In the genomic region with DNA sequence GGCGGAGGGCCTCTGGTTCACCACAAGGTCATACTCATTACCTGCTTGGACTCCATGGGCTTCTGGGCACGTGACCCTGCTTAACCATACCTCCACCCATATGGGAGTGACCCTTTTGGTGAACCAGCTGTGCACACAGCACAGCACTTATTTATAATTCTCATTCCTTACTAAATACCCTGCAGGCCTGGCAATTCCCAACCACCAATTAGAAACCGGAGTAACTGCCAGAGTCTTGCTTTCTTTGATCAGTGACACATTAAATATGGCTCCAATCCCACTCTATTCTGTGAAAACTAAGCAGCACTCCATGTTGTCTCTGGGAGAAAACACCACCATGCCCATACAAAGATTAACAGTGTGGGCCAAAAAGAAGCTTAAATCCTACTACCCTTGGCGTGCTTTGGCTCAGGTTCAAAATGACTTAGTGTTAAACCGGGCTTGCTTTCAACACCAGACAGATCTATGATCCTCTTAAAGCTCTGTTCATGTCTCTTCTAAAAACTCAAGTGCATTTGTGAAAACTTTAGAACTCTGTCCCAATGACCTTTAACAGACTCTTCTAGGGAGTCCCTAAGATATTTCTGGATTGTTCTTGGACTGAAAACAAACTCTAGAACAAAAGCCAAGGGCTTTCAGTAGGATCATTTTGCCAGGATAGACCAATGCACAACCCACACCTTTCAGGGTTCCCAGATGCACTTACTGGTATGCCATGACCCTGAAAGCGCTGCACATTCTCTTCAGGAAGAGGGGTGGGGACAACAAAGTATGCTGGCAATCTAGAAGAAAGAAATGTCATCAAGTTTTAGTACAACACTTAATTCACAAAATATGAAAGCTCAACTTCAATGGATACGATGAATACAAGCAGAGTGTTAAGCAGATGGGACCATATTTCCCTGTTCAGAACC, we compare ENCODE assay signal across 13 cellular contexts. TPM values are rescaled to one million over a fixed set of nuclear protein-coding genes. Genes with fewer than 3 reads are reported as not detected.
DNase-seq lines count a peak whose midpoint lies in the region; ATAC-seq and TF ChIP-seq lines count a peak whose summit lies in the region.
"Had no signal": no experiment of that assay in that cellular context is flagged by ENCODE, and none has a peak within 500 bp of the region (broad histone marks: within the 10 kb centered on the region; RNA-seq: fewer than 3 reads in every experiment).

No MANE protein-coding gene starts in this region.

- no peaks in the 10 kb centered on the region for H3K27me3 Mint-ChIP-seq in activated CD8-positive, alpha-beta memory T cell treated with anti-CD3 and anti-CD28 coated beads, Interleukin-2, amount 10 ng/mL, durations not matched to agents 7 days and 5 days
- no peaks in the 10 kb centered on the region for H3K27me3 Mint-ChIP-seq in activated naive CD8-positive, alpha-beta T cell treated with anti-CD3 and anti-CD28 coated beads for 36 hours
- H3K27me3 Mint-ChIP-seq: activated T-cell treated with anti-CD3 and anti-CD28 coated beads, Interleukin-2, amount 50 U/mL, for 24 hours; stimulated activated naive CD8-positive, alpha-beta T cell treated with anti-CD3 and anti-CD28 coated beads, Interleukin-15, Interleukin-2, amounts not matched to agents 100 ng/mL and 50 ng/mL, for 24 hours had no signal

- H3K9me3 ChIP-seq in Karpas-422 (ENCODE audit: low read length): no peaks in the 10 kb centered on the region
- H3K9me3 ChIP-seq in testis: no peaks in the 10 kb centered on the region
- H3K9me3 ChIP-seq in colonic mucosa: no peaks in the 10 kb centered on the region

- TF ChIP-seq POLR2A in testis (IDR thresholded peaks at IDR 0.05): no peak

- no peak overlapping the region for H3K4me2 ChIP-seq in Karpas-422 (ENCODE audit: low read depth, low read length, poor library complexity, severe bottlenecking)

- H3K9me3 Mint-ChIP-seq in activated CD8-positive, alpha-beta memory T cell treated with anti-CD3 and anti-CD28 coated beads, Interleukin-2, amount 10 ng/mL, durations not matched to agents 7 days and 5 days (ENCODE audit: low read depth): no peaks in the 10 kb centered on the region
- no peaks in the 10 kb centered on the region for H3K9me3 Mint-ChIP-seq in activated naive CD8-positive, alpha-beta T cell treated with anti-CD3 and anti-CD28 coated beads for 36 hours
- H3K9me3 Mint-ChIP-seq: activated T-cell treated with anti-CD3 and anti-CD28 coated beads, Interleukin-2, amount 50 U/mL, for 24 hours; stimulated activated naive CD8-positive, alpha-beta T cell treated with anti-CD3 and anti-CD28 coated beads, Interleukin-15, Interleukin-2, amounts not matched to agents 100 ng/mL and 50 ng/mL, for 24 hours; T-helper 2 cell treated with Interferon-gamma antibody and Interleukin-4, amounts not matched to agents 5 μg/mL and 100 μg/mL, for 36 hours had no signal

- H3K36me3 ChIP-seq in Karpas-422 (ENCODE audit: insufficient read depth, low read length) (peaks cover 74% of the 10 kb centered on the region), testis (ENCODE audit: low read depth, missing control alignments) (no peaks in the 10 kb centered on the region), colonic mucosa (no peaks in the 10 kb centered on the region)

- H4K20me1 ChIP-seq in Karpas-422 (ENCODE audit: insufficient read depth, low read depth, low read length): no peaks in the 10 kb centered on the region

- DNase-seq in Karpas-422: no peak
- peak; percentile 29 for DNase-seq in astrocyte of the spinal cord (ENCODE audit: low read depth, low spot score)
- DNase-seq in iris pigment epithelial cell (ENCODE audit: low read depth): peak; percentile 56
- DNase-seq in testis: peak; percentile 12
- no peak for DNase-seq in colonic mucosa
- no peak for DNase-seq in activated CD8-positive, alpha-beta memory T cell treated with anti-CD3 and anti-CD28 coated beads, Interleukin-2, amount 10 ng/mL, durations not matched to agents 7 days and 5 days
- DNase-seq in activated naive CD8-positive, alpha-beta T cell treated with anti-CD3 and anti-CD28 coated beads for 36 hours: no peak
- DNase-seq: activated T-cell treated with anti-CD3 and anti-CD28 coated beads, Interleukin-2, amount 50 U/mL, for 24 hours; NK-92 treated with Interleukin-12 subunit alpha and Interleukin-12 subunit beta, amount 100 ng/mL, for 24 hours; stimulated activated CD4-positive, alpha-beta T cell treated with anti-CD3 and anti-CD28 coated beads, Interleukin-12 subunit alpha, Interleukin-12 subunit beta, amount 100 ng/mL, for 4 hours had no signal

- H3K27me3 ChIP-seq in Karpas-422 (ENCODE audit: low read length) (no peaks in the 10 kb centered on the region), testis (no peaks in the 10 kb centered on the region), colonic mucosa (no peaks in the 10 kb centered on the region)

- in situ Hi-C loops in astrocyte of the spinal cord (cut with HindIII; ENCODE audit: low sequenced_read_pairs): no loop called here

- H2AFZ ChIP-seq in Karpas-422 (ENCODE audit: low read length): no peak overlapping the region

- CTCF ChIA-PET in activated CD8-positive, alpha-beta memory T cell treated with anti-CD3 and anti-CD28 coated beads, Interleukin-2, amount 10 ng/mL, durations not matched to agents 7 days and 5 days (lab: Charles Lee): no interaction called here

- no peak overlapping the region for H3K27ac Mint-ChIP-seq in activated CD8-positive, alpha-beta memory T cell treated with anti-CD3 and anti-CD28 coated beads, Interleukin-2, amount 10 ng/mL, durations not matched to agents 7 days and 5 days
- H3K27ac Mint-ChIP-seq in activated naive CD8-positive, alpha-beta T cell treated with anti-CD3 and anti-CD28 coated beads for 36 hours: no peak overlapping the region
- H3K27ac Mint-ChIP-seq: activated T-cell treated with anti-CD3 and anti-CD28 coated beads, Interleukin-2, amount 50 U/mL, for 24 hours; stimulated activated naive CD8-positive, alpha-beta T cell treated with anti-CD3 and anti-CD28 coated beads, Interleukin-15, Interleukin-2, amounts not matched to agents 100 ng/mL and 50 ng/mL, for 24 hours; T-helper 2 cell treated with Interferon-gamma antibody and Interleukin-4, amounts not matched to agents 5 μg/mL and 100 μg/mL, for 36 hours had no signal

- H3K36me3 Mint-ChIP-seq in activated CD8-positive, alpha-beta memory T cell treated with anti-CD3 and anti-CD28 coated beads, Interleukin-2, amount 10 ng/mL, durations not matched to agents 7 days and 5 days: peaks cover 27% of the 10 kb centered on the region
- peaks cover 16% of the 10 kb centered on the region for H3K36me3 Mint-ChIP-seq in activated naive CD8-positive, alpha-beta T cell treated with anti-CD3 and anti-CD28 coated beads for 36 hours

- intact Hi-C loops in testis (cut with DNase I; ENCODE audit: low total_unique reads) (no loop called here), colonic mucosa (cut with DNase I) (no loop called here)

- ATAC-seq in activated CD8-positive, alpha-beta memory T cell treated with anti-CD3 and anti-CD28 coated beads, Interleukin-2, amount 10 ng/mL, durations not matched to agents 7 days and 5 days: no peak
- ATAC-seq: K562 had no signal

- WGBS in testis, 2 donors: 76 to 83% methylated on average over 7 of the region's 7 CpGs

- peaks cover 3% of the 10 kb centered on the region for H3K4me1 Mint-ChIP-seq in activated CD8-positive, alpha-beta memory T cell treated with anti-CD3 and anti-CD28 coated beads, Interleukin-2, amount 10 ng/mL, durations not matched to agents 7 days and 5 days
- H3K4me1 Mint-ChIP-seq in activated naive CD8-positive, alpha-beta T cell treated with anti-CD3 and anti-CD28 coated beads for 36 hours: no peaks in the 10 kb centered on the region

- H3K79me2 ChIP-seq in Karpas-422 (ENCODE audit: low read length): peaks cover 22% of the 10 kb centered on the region

- H3K9ac ChIP-seq in Karpas-422 (ENCODE audit: low read length) (no peak overlapping the region), colonic mucosa (ENCODE audit: low read depth in 2 of 2, low read length in 2 of 2) (no peak overlapping the region)

- no peak overlapping the region for H3K4me3 ChIP-seq in Karpas-422 (ENCODE audit: low read length)
- no peak overlapping the region for H3K4me3 ChIP-seq in astrocyte of the spinal cord (ENCODE audit: low read depth, low read length)
- no peak overlapping the region for H3K4me3 ChIP-seq in testis
- H3K4me3 ChIP-seq in colonic mucosa: no peak overlapping the region
- H3K4me3 ChIP-seq: K562 had no signal

- no peaks in the 10 kb centered on the region for H3K9me2 ChIP-seq in Karpas-422 (replicated peaks; ENCODE audit: insufficient read depth, low read length)

- H3K4me1 ChIP-seq in Karpas-422 (ENCODE audit: low read length): peaks cover under 1% of the 10 kb centered on the region; the same call in 1 of the 2 replicates
- peaks cover 12% of the 10 kb centered on the region for H3K4me1 ChIP-seq in testis
- H3K4me1 ChIP-seq in colonic mucosa: no peaks in the 10 kb centered on the region

- H3K27ac ChIP-seq in Karpas-422 (ENCODE audit: low read length) (peak overlapping the region; percentile 26; the same call in 1 of the 2 replicates), testis (peak overlapping the region in 1 of 2 donors; percentile 34), colonic mucosa (no peak overlapping the region)

- no peak overlapping the region for H3K4me3 Mint-ChIP-seq in activated CD8-positive, alpha-beta memory T cell treated with anti-CD3 and anti-CD28 coated beads, Interleukin-2, amount 10 ng/mL, durations not matched to agents 7 days and 5 days
- H3K4me3 Mint-ChIP-seq in activated naive CD8-positive, alpha-beta T cell treated with anti-CD3 and anti-CD28 coated beads for 36 hours: no peak overlapping the region
- H3K4me3 Mint-ChIP-seq: activated T-cell treated with anti-CD3 and anti-CD28 coated beads, Interleukin-2, amount 50 U/mL, for 24 hours; stimulated activated naive CD8-positive, alpha-beta T cell treated with anti-CD3 and anti-CD28 coated beads, Interleukin-15, Interleukin-2, amounts not matched to agents 100 ng/mL and 50 ng/mL, for 24 hours; T-helper 2 cell treated with Interferon-gamma antibody and Interleukin-4, amounts not matched to agents 5 μg/mL and 100 μg/mL, for 36 hours had no signal

- no peak for TF ChIP-seq CTCF in astrocyte of the spinal cord (IDR thresholded peaks at IDR 0.05; ENCODE audit: low read depth, low read length)
- no peak for TF ChIP-seq CTCF in testis (IDR thresholded peaks at IDR 0.05)
- no peak for TF ChIP-seq CTCF in colonic mucosa (IDR thresholded peaks at IDR 0.05)

RNA-seq across cellular contexts. Expression of gene MTMR12, which starts 57.5 kb away (rescaled TPM):
- 63.4 and 126 TPM in 2 replicates for total RNA-seq in Karpas-422 (2014; rRNA removed; shearing (Covaris generic); ENCODE audit: low replicate concordance)
- total RNA-seq in testis: 10 to 100 TPM; 59.2 to 64.0 TPM
- polyA plus RNA-seq in testis (ENCODE audit: insufficient read depth, low read depth, low replicate concordance): 53.6 TPM
- 10 to 100 TPM; 23.2 to 23.8 TPM for total RNA-seq in colonic mucosa
- total RNA-seq in activated CD8-positive, alpha-beta memory T cell treated with anti-CD3 and anti-CD28 coated beads, Interleukin-2, amount 10 ng/mL, durations not matched to agents 7 days and 5 days: 10 to 100 TPM; 23.3 to 26.6 TPM
- 10 to 100 TPM; 24.0 to 24.9 TPM for total RNA-seq in activated naive CD8-positive, alpha-beta T cell treated with anti-CD3 and anti-CD28 coated beads for 36 hours

Comparison
In these comparisons a context has a peak if more than half of its experiments do, and no peak if none do; other contexts are left out.
1. DNase-seq: peak in astrocyte of the spinal cord (single experiment), iris pigment epithelial cell (single experiment) and testis (single experiment); none in Karpas-422 (single experiment), colonic mucosa (single experiment), activated CD8-positive, alpha-beta memory T cell treated with anti-CD3 and anti-CD28 coated beads, Interleukin-2, amount 10 ng/mL, durations not matched to agents 7 days and 5 days (single experiment) and activated naive CD8-positive, alpha-beta T cell treated with anti-CD3 and anti-CD28 coated beads for 36 hours (single experiment).